In the genomic region with DNA sequence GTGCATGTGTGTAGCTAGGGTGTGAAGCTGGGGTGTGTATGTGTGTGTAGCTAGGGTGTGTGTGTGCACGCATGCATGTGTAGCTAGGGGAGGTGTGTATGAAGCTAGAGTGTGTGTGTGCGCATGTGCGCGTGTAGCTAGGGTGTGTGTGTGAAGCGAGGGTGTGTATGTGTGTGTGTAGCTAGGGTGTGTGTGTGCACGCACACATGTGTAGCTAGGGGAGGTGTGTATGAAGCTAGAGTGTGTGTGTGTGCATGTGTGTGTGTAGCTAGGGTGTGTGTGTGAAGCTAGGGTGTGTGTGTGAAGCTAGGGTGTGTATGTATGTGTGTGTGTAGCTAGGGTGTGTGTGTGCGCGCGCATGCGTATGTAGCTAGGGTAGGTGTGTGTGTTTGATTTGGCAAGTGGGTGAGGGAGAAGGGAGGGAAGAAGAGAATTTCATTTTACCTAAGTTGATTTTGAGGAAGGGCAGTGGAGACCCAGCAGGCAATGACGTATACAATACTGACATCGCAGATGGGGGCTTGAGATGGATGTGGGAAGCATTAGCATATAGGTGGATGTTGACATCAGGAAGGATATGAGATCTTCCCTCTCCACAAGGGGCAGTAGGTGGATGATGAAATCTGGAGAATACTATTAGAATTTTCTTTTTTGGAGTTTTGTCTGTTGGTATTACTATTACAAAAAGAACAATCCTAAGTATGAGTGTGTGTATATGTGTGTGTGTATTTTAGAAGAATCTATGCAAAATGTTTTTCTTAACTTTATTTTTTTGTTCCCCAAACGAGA, we compare ENCODE assay signal across 16 cellular contexts.
DNase-seq lines count a peak whose midpoint lies in the region; ATAC-seq and TF ChIP-seq lines count a peak whose summit lies in the region.
"Had no signal": no experiment of that assay in that cellular context is flagged by ENCODE, and none has a peak within 500 bp of the region (broad histone marks: within the 10 kb centered on the region; RNA-seq: fewer than 3 reads in every experiment).

No MANE protein-coding gene starts in this region.

- H3K23ac ChIP-seq in mesendoderm (ENCODE audit: low read length): no peak overlapping the region

- H3K27ac Mint-ChIP-seq in activated T-helper 17 cell treated with anti-CD3 and anti-CD28 coated beads, Interleukin-2, amount 50 U/mL, for 72 hours: no peak overlapping the region
- H3K27ac Mint-ChIP-seq: activated naive CD4-positive, alpha-beta T cell treated with anti-CD3 and anti-CD28 coated beads, Interleukin-2, amount 50 U/mL, for 72 hours; B cell; T-helper 17 cell had no signal

- H3K4me1 ChIP-seq in mesendoderm (ENCODE audit: control insufficient read depth, low read depth, low read length): no peaks in the 10 kb centered on the region

- no peak overlapping the region for H4K5ac ChIP-seq in mesendoderm (ENCODE audit: low read length)

- no peak for ATAC-seq in GM18870 (IDR thresholded peaks at IDR 0.05; ENCODE audit: unreplicated experiment)
- ATAC-seq in activated T-helper 17 cell treated with anti-CD3 and anti-CD28 coated beads, Interleukin-2, amount 50 U/mL, for 72 hours (replicated peaks): no peak
- no peak for ATAC-seq in GM21786 (IDR thresholded peaks at IDR 0.05; ENCODE audit: unreplicated experiment)
- ATAC-seq: activated naive CD4-positive, alpha-beta T cell treated with anti-CD3 and anti-CD28 coated beads, Interleukin-2, amount 50 U/mL, for 72 hours; mucosa of descending colon; T-helper 17 cell had no signal

- H3K27me3 ChIP-seq in BJ (ENCODE audit: control insufficient read depth, insufficient read depth, low read length) (no peaks in the 10 kb centered on the region), mesendoderm (ENCODE audit: insufficient read depth, low read length, poor library complexity) (no peaks in the 10 kb centered on the region)
- H3K27me3 ChIP-seq: heart left ventricle had no signal

- no peak overlapping the region for H2AK5ac ChIP-seq in mesendoderm (ENCODE audit: low read length)

- H3K4me2 ChIP-seq in mesendoderm (ENCODE audit: low read length): no peak overlapping the region

- H3K4ac ChIP-seq in mesendoderm (ENCODE audit: low read depth, low read length): no peak overlapping the region

- H3K79me2 ChIP-seq in mesendoderm (ENCODE audit: control insufficient read depth, insufficient read depth, low read length): no peaks in the 10 kb centered on the region

- no peak overlapping the region for H3K27ac ChIP-seq in mesendoderm (ENCODE audit: low read depth, low read length)
- H3K27ac ChIP-seq: heart left ventricle had no signal

- H3K36me3 ChIP-seq in BJ (ENCODE audit: control insufficient read depth, insufficient read depth, low read length) (peaks cover 3% of the 10 kb centered on the region), mesendoderm (ENCODE audit: control insufficient read depth, insufficient read depth, low read length) (no peaks in the 10 kb centered on the region)

- H3K4me3 Mint-ChIP-seq in activated T-helper 17 cell treated with anti-CD3 and anti-CD28 coated beads, Interleukin-2, amount 50 U/mL, for 72 hours: no peak overlapping the region
- H3K4me3 Mint-ChIP-seq: B cell; central memory CD8-positive, alpha-beta T cell had no signal

- H3K9ac ChIP-seq in mesendoderm (ENCODE audit: low read length): no peak overlapping the region

- no peak overlapping the region for H2BK5ac ChIP-seq in mesendoderm (ENCODE audit: low read length)

- no peak overlapping the region for H3K56ac ChIP-seq in mesendoderm (ENCODE audit: low read length)

- no peak overlapping the region for H4K8ac ChIP-seq in mesendoderm (ENCODE audit: low read depth, low read length)

- H3K9me3 Mint-ChIP-seq in activated T-helper 17 cell treated with anti-CD3 and anti-CD28 coated beads, Interleukin-2, amount 50 U/mL, for 72 hours: no peaks in the 10 kb centered on the region
- H3K9me3 Mint-ChIP-seq: activated naive CD4-positive, alpha-beta T cell treated with anti-CD3 and anti-CD28 coated beads, Interleukin-2, amount 50 U/mL, for 72 hours; central memory CD8-positive, alpha-beta T cell had no signal

- CTCF ChIA-PET in BJ (lab: Yijun Ruan, JAX): interaction anchor here (1.1 kb wide), 1 partner anchor 10 kb away, joined by 3 read pairs; no protein-coding TSS in a partner anchor

- no peaks in the 10 kb centered on the region for H3K36me3 Mint-ChIP-seq in activated T-helper 17 cell treated with anti-CD3 and anti-CD28 coated beads, Interleukin-2, amount 50 U/mL, for 72 hours (ENCODE audit: low read depth)
- H3K36me3 Mint-ChIP-seq: activated naive CD4-positive, alpha-beta T cell treated with anti-CD3 and anti-CD28 coated beads, Interleukin-2, amount 50 U/mL, for 72 hours had no signal

- H3K4me3 ChIP-seq in BJ (ENCODE audit: low read depth, low read length) (no peak overlapping the region), HFF-Myc (replicated peaks; ENCODE audit: low read depth, low read length) (no peak overlapping the region), astrocyte of the cerebellum (ENCODE audit: low read depth, low read length) (no peak overlapping the region), mesendoderm (ENCODE audit: low read length) (no peak overlapping the region)
- H3K4me3 ChIP-seq: heart left ventricle, mucosa of descending colon had no signal

- H3K18ac ChIP-seq in mesendoderm (ENCODE audit: low read length): no peak overlapping the region

- no peak overlapping the region for H2BK120ac ChIP-seq in mesendoderm (ENCODE audit: low read depth, low read length)

- WGBS in mesendoderm (ENCODE audit: extremely low coverage, insufficient coverage, low lambda C conversion rate): 100% methylated on average over 3 of the region's 13 CpGs

- no peaks in the 10 kb centered on the region for H3K27me3 Mint-ChIP-seq in activated T-helper 17 cell treated with anti-CD3 and anti-CD28 coated beads, Interleukin-2, amount 50 U/mL, for 72 hours
- H3K27me3 Mint-ChIP-seq: B cell; central memory CD8-positive, alpha-beta T cell; T-helper 17 cell had no signal

- DNase-seq in BJ (ENCODE audit: low read depth) (no peak), HFF-Myc (ENCODE audit: extremely low read depth, low read depth) (no peak), astrocyte of the cerebellum (ENCODE audit: low read depth) (no peak), mesendoderm (peak; percentile 60), ureter (ENCODE audit: low spot score) (no peak)
- DNase-seq: heart left ventricle, mucosa of descending colon, RPMI8226, substantia nigra, T-helper 17 cell had no signal

- no peak overlapping the region for H2BK15ac ChIP-seq in mesendoderm (replicated peaks; ENCODE audit: low read depth)

- H3K4me1 Mint-ChIP-seq in activated T-helper 17 cell treated with anti-CD3 and anti-CD28 coated beads, Interleukin-2, amount 50 U/mL, for 72 hours: no peaks in the 10 kb centered on the region
- H3K4me1 Mint-ChIP-seq: B cell had no signal

- no peaks in the 10 kb centered on the region for H3K79me1 ChIP-seq in mesendoderm (ENCODE audit: low read length)

- TF ChIP-seq CTCF in BJ (IDR thresholded peaks at IDR 0.05; ENCODE audit: insufficient read depth, low read depth, low read length): 0 out of 2 replicates have a peak, but pooled peaks have one; percentile 10
- TF ChIP-seq CTCF in HFF-Myc (IDR thresholded peaks at IDR 0.05; ENCODE audit: low read depth, low read length, missing control alignments): peak; percentile 14
- TF ChIP-seq CTCF in astrocyte of the cerebellum (IDR thresholded peaks at IDR 0.05; ENCODE audit: low read depth, low read length, missing control alignments): peak; percentile 6

- in situ Hi-C loops in astrocyte of the cerebellum (cut with HindIII; ENCODE audit: low sequenced_read_pairs): no loop called here

- POLR2A ChIA-PET in BJ (lab: Charles Lee): no interaction called here
